Comparison of ENCODE assay signal across 1 cellular context in the genomic region with DNA sequence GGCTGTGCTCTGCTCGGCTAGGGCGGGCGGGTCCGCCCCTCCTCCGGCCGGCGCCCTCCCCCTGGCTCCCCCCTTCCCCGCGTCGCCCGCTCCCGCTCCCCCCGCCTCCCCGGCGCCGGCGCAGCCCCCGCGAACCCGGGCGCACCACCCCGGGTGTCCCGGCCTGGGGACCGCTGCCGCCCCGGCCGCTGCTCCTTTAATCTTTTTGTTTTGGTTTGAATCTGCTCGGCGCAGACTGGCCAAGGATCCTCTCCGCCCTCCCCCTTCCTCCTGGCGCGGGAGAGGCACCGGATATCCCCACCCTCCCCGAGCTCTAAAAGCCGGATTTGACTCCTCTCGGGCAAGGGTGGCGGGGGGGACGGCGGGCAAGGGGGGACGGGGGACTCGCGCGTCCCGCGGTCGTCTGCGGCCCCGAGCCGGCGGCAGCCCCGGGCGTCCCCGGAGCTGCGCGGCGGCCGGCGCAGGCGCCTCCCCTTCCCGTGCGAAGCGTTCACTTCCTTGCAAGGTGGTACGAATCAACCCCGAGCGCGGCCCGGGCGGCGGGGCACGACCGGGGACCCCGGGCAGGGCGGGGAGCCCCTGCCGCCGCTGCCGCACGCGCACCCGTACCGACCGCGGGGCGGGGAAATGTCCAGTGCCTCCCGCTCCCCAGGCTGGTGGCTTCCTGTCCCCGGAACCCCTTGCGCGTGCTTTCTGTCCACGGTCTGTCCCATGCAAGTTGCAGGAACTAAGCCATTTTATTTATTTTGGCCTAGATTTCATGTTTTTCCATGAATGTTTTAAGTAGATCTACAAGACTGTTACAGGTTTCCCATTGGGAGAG.
TF ChIP-seq lines count a peak whose summit lies in the region.

A gene with protein sequence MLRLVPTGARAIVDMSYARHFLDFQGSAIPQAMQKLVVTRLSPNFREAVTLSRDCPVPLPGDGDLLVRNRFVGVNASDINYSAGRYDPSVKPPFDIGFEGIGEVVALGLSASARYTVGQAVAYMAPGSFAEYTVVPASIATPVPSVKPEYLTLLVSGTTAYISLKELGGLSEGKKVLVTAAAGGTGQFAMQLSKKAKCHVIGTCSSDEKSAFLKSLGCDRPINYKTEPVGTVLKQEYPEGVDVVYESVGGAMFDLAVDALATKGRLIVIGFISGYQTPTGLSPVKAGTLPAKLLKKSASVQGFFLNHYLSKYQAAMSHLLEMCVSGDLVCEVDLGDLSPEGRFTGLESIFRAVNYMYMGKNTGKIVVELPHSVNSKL (minus strand): TSS at position 11 of the 823 bp plus-strand sequence. CDS start 81 bp downstream, outside the sequence.

TF ChIP-seq in GM12878, 131 proteins besides CTCF, POLR2A, EP300 and RAD21 (continued from another document and continues in another):
- TF ChIP-seq, protein P1, sequence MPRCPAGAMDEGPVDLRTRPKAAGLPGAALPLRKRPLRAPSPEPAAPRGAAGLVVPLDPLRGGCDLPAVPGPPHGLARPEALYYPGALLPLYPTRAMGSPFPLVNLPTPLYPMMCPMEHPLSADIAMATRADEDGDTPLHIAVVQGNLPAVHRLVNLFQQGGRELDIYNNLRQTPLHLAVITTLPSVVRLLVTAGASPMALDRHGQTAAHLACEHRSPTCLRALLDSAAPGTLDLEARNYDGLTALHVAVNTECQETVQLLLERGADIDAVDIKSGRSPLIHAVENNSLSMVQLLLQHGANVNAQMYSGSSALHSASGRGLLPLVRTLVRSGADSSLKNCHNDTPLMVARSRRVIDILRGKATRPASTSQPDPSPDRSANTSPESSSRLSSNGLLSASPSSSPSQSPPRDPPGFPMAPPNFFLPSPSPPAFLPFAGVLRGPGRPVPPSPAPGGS (IDR thresholded peaks at IDR 0.05; ENCODE audit: borderline replicate concordance, insufficient read depth, low read depth, low read length, poor library complexity, severe bottlenecking), result peak; percentile 36
- TF ChIP-seq, protein P2, sequence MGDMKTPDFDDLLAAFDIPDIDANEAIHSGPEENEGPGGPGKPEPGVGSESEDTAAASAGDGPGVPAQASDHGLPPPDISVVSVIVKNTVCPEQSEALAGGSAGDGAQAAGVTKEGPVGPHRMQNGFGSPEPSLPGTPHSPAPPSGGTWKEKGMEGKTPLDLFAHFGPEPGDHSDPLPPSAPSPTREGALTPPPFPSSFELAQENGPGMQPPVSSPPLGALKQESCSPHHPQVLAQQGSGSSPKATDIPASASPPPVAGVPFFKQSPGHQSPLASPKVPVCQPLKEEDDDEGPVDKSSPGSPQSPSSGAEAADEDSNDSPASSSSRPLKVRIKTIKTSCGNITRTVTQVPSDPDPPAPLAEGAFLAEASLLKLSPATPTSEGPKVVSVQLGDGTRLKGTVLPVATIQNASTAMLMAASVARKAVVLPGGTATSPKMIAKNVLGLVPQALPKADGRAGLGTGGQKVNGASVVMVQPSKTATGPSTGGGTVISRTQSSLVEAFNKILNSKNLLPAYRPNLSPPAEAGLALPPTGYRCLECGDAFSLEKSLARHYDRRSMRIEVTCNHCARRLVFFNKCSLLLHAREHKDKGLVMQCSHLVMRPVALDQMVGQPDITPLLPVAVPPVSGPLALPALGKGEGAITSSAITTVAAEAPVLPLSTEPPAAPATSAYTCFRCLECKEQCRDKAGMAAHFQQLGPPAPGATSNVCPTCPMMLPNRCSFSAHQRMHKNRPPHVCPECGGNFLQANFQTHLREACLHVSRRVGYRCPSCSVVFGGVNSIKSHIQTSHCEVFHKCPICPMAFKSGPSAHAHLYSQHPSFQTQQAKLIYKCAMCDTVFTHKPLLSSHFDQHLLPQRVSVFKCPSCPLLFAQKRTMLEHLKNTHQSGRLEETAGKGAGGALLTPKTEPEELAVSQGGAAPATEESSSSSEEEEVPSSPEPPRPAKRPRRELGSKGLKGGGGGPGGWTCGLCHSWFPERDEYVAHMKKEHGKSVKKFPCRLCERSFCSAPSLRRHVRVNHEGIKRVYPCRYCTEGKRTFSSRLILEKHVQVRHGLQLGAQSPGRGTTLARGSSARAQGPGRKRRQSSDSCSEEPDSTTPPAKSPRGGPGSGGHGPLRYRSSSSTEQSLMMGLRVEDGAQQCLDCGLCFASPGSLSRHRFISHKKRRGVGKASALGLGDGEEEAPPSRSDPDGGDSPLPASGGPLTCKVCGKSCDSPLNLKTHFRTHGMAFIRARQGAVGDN (IDR thresholded peaks at IDR 0.05), result peak; percentile 29; the same call in 1 of the 2 replicates
- no peak for TF ChIP-seq WRNIP1 (IDR thresholded peaks at IDR 0.05; ENCODE audit: borderline replicate concordance, low read depth, low read length)
- peak; percentile 26 for TF ChIP-seq RUNX3 (IDR thresholded peaks at IDR 0.05; ENCODE audit: low read length)
- TF ChIP-seq, protein P3, sequence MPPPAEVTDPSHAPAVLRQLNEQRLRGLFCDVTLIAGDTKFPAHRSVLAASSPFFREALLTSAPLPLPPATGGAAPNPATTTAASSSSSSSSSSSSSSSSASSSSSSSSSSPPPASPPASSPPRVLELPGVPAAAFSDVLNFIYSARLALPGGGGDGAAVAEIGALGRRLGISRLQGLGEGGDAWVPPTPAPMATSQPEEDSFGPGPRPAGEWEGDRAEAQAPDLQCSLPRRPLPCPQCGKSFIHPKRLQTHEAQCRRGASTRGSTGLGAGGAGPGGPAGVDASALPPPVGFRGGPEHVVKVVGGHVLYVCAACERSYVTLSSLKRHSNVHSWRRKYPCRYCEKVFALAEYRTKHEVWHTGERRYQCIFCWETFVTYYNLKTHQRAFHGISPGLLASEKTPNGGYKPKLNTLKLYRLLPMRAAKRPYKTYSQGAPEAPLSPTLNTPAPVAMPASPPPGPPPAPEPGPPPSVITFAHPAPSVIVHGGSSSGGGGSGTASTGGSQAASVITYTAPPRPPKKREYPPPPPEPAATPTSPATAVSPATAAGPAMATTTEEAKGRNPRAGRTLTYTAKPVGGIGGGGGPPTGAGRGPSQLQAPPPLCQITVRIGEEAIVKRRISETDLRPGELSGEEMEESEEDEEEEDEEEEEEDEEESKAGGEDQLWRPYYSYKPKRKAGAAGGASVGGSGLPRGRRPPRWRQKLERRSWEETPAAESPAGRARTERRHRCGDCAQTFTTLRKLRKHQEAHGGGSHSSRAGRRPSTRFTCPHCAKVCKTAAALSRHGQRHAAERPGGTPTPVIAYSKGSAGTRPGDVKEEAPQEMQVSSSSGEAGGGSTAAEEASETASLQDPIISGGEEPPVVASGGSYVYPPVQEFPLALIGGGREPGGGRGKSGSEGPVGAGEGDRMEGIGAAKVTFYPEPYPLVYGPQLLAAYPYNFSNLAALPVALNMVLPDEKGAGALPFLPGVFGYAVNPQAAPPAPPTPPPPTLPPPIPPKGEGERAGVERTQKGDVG (CRISPR knock-in tag; IDR thresholded peaks at IDR 0.05), result no peak
- TF ChIP-seq, protein P4, sequence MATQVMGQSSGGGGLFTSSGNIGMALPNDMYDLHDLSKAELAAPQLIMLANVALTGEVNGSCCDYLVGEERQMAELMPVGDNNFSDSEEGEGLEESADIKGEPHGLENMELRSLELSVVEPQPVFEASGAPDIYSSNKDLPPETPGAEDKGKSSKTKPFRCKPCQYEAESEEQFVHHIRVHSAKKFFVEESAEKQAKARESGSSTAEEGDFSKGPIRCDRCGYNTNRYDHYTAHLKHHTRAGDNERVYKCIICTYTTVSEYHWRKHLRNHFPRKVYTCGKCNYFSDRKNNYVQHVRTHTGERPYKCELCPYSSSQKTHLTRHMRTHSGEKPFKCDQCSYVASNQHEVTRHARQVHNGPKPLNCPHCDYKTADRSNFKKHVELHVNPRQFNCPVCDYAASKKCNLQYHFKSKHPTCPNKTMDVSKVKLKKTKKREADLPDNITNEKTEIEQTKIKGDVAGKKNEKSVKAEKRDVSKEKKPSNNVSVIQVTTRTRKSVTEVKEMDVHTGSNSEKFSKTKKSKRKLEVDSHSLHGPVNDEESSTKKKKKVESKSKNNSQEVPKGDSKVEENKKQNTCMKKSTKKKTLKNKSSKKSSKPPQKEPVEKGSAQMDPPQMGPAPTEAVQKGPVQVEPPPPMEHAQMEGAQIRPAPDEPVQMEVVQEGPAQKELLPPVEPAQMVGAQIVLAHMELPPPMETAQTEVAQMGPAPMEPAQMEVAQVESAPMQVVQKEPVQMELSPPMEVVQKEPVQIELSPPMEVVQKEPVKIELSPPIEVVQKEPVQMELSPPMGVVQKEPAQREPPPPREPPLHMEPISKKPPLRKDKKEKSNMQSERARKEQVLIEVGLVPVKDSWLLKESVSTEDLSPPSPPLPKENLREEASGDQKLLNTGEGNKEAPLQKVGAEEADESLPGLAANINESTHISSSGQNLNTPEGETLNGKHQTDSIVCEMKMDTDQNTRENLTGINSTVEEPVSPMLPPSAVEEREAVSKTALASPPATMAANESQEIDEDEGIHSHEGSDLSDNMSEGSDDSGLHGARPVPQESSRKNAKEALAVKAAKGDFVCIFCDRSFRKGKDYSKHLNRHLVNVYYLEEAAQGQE (IDR thresholded peaks at IDR 0.05; ENCODE audit: low read depth, low read length), result no peak
- TF ChIP-seq KAT2A (conservative IDR thresholded peaks at IDR 0.05; ENCODE audit: control insufficient read depth, low read depth, low read length), result no peak
- TF ChIP-seq, protein P5, sequence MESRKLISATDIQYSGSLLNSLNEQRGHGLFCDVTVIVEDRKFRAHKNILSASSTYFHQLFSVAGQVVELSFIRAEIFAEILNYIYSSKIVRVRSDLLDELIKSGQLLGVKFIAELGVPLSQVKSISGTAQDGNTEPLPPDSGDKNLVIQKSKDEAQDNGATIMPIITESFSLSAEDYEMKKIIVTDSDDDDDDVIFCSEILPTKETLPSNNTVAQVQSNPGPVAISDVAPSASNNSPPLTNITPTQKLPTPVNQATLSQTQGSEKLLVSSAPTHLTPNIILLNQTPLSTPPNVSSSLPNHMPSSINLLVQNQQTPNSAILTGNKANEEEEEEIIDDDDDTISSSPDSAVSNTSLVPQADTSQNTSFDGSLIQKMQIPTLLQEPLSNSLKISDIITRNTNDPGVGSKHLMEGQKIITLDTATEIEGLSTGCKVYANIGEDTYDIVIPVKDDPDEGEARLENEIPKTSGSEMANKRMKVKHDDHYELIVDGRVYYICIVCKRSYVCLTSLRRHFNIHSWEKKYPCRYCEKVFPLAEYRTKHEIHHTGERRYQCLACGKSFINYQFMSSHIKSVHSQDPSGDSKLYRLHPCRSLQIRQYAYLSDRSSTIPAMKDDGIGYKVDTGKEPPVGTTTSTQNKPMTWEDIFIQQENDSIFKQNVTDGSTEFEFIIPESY (IDR thresholded peaks at IDR 0.05), result no peak
- TF ChIP-seq, protein P6, sequence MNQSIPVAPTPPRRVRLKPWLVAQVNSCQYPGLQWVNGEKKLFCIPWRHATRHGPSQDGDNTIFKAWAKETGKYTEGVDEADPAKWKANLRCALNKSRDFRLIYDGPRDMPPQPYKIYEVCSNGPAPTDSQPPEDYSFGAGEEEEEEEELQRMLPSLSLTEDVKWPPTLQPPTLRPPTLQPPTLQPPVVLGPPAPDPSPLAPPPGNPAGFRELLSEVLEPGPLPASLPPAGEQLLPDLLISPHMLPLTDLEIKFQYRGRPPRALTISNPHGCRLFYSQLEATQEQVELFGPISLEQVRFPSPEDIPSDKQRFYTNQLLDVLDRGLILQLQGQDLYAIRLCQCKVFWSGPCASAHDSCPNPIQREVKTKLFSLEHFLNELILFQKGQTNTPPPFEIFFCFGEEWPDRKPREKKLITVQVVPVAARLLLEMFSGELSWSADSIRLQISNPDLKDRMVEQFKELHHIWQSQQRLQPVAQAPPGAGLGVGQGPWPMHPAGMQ (IDR thresholded peaks at IDR 0.05; ENCODE audit: borderline replicate concordance), result no peak
- no peak for TF ChIP-seq TCF7 (IDR thresholded peaks at IDR 0.05; ENCODE audit: borderline replicate concordance)
- TF ChIP-seq CHD1 (IDR thresholded peaks at IDR 0.05; ENCODE audit: low read depth, low read length), result no peak
- TF ChIP-seq, protein P7, sequence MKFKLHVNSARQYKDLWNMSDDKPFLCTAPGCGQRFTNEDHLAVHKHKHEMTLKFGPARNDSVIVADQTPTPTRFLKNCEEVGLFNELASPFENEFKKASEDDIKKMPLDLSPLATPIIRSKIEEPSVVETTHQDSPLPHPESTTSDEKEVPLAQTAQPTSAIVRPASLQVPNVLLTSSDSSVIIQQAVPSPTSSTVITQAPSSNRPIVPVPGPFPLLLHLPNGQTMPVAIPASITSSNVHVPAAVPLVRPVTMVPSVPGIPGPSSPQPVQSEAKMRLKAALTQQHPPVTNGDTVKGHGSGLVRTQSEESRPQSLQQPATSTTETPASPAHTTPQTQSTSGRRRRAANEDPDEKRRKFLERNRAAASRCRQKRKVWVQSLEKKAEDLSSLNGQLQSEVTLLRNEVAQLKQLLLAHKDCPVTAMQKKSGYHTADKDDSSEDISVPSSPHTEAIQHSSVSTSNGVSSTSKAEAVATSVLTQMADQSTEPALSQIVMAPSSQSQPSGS (IDR thresholded peaks at IDR 0.05; ENCODE audit: low read length), result no peak
- no peak for TF ChIP-seq HDAC6 (IDR thresholded peaks at IDR 0.05; ENCODE audit: unreplicated experiment)
- no peak for TF ChIP-seq MEF2A (IDR thresholded peaks at IDR 0.05; ENCODE audit: insufficient read depth, low read depth, low read length)
- TF ChIP-seq, protein P8, sequence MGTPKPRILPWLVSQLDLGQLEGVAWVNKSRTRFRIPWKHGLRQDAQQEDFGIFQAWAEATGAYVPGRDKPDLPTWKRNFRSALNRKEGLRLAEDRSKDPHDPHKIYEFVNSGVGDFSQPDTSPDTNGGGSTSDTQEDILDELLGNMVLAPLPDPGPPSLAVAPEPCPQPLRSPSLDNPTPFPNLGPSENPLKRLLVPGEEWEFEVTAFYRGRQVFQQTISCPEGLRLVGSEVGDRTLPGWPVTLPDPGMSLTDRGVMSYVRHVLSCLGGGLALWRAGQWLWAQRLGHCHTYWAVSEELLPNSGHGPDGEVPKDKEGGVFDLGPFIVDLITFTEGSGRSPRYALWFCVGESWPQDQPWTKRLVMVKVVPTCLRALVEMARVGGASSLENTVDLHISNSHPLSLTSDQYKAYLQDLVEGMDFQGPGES (IDR thresholded peaks at IDR 0.05), result no peak
- peak in 1 of 2 experiments; percentile 50; a peak in 1 of 3 replicates for TF ChIP-seq EGR1 (IDR thresholded peaks at IDR 0.05; ENCODE audit: borderline replicate concordance in 1 of 2, low read depth in 2 of 2, low read length in 2 of 2)
- no peak for TF ChIP-seq MEF2B (IDR thresholded peaks at IDR 0.05; ENCODE audit: partially characterized antibody, poor library complexity, severe bottlenecking)
- TF ChIP-seq RB1 (IDR thresholded peaks at IDR 0.05; ENCODE audit: borderline replicate concordance), result peak; percentile 60; the same call in 1 of the 2 replicates
- TF ChIP-seq DPF2 (IDR thresholded peaks at IDR 0.05), result peak; percentile 59
- TF ChIP-seq STAT1 (conservative IDR thresholded peaks at IDR 0.05), result peak; percentile 86; the same call in 1 of the 2 replicates
- TF ChIP-seq YBX1 (IDR thresholded peaks at IDR 0.05), result no peak
- TF ChIP-seq RBBP5 (conservative IDR thresholded peaks at IDR 0.05), result no peak
- TF ChIP-seq SMAD1 (IDR thresholded peaks at IDR 0.05; ENCODE audit: low read depth, partially characterized antibody), result no peak
